ENCODE assay signal across 26 cellular contexts in the genomic region with DNA sequence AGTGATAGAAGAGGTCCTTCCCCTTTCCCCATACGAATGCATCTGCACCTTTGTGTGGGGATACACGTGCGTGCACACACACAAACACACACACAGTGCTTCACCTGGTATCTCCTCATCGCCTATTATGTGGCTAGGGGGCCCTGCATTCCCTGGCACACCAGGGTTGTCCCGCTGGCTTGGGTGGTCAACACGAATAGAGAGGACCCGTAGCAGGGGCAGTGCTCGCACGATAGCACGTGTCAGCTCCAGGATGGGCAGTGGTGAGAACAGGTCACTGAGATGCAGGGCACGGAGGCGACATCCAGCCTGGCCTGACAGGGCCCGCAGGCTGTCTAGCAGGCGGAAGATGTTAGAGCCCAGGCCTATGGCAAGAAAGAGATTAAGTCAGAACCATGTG. TPM values are rescaled to one million over a fixed set of nuclear protein-coding genes. Genes with fewer than 3 reads are reported as not detected.
"Had no signal": no experiment of that assay in that cellular context is flagged by ENCODE, and none has a peak within 500 bp of the region (broad histone marks: within the 10 kb centered on the region; RNA-seq: fewer than 3 reads in every experiment).

No MANE protein-coding gene starts in this region.

- DNase-seq: activated CD4-positive, alpha-beta memory T cell treated with anti-CD3 and anti-CD28 coated beads for 36 hours; activated CD4-positive, alpha-beta T cell treated with anti-CD3 and anti-CD28 coated beads, Interleukin-2, amount 10 ng/mL, durations not matched to agents 24 days and 14 days; activated effector memory CD4-positive, alpha-beta T cell treated with Interleukin-2 at 50 U/mL for 16 hours; activated naive CD4-positive, alpha-beta T cell treated with Interleukin-2 at 50 U/mL for 16 hours; activated T-cell treated with anti-CD3 and anti-CD28 coated beads, Interleukin-2, amount 50 U/mL, for 72 hours; amniotic stem cell; central memory CD4-positive, alpha-beta T cell; foreskin keratinocyte; heart left ventricle; hypothalamus; immature natural killer cell; kidney; left colon; naive B cell; occipital lobe; spleen; stimulated activated naive CD8-positive, alpha-beta T cell treated with anti-CD3 and anti-CD28 coated beads, Interleukin-15, Interleukin-2, amounts not matched to agents 100 U/mL and 50 U/mL, for 24 hours; testis; transverse colon; WERI-Rb-1 had no signal

- H2AFZ ChIP-seq: parathyroid adenoma had no signal

- H3K27ac Mint-ChIP-seq: activated CD4-positive, alpha-beta memory T cell treated with anti-CD3 and anti-CD28 coated beads for 36 hours; activated CD4-positive, alpha-beta T cell treated with anti-CD3 and anti-CD28 coated beads, Interleukin-2, amount 10 ng/mL, durations not matched to agents 24 days and 14 days; activated naive CD8-positive, alpha-beta T cell; mesothelial cell of epicardium had no signal

- H3K9ac ChIP-seq: parathyroid adenoma had no signal

- H3K27me3 Mint-ChIP-seq: activated CD4-positive, alpha-beta memory T cell treated with anti-CD3 and anti-CD28 coated beads for 36 hours; activated CD4-positive, alpha-beta T cell treated with anti-CD3 and anti-CD28 coated beads, Interleukin-2, amount 10 ng/mL, durations not matched to agents 24 days and 14 days; activated naive CD8-positive, alpha-beta T cell; naive B cell had no signal

- H3K9me3 ChIP-seq: esophagus muscularis mucosa, heart left ventricle, right atrium auricular region, spleen, testis, transverse colon had no signal

- H3K4me1 ChIP-seq: esophagus muscularis mucosa, foreskin keratinocyte, parathyroid adenoma, right atrium auricular region, spleen, testis, transverse colon had no signal

- H3K4me1 Mint-ChIP-seq: immature natural killer cell, mesothelial cell of epicardium had no signal

- H3K9me3 Mint-ChIP-seq: activated CD4-positive, alpha-beta memory T cell treated with anti-CD3 and anti-CD28 coated beads for 36 hours; activated CD4-positive, alpha-beta T cell treated with anti-CD3 and anti-CD28 coated beads, Interleukin-2, amount 10 ng/mL, durations not matched to agents 24 days and 14 days; activated T-cell treated with anti-CD3 and anti-CD28 coated beads, Interleukin-2, amount 50 U/mL, for 72 hours; immature natural killer cell; mesothelial cell of epicardium; naive B cell had no signal

- H3K4me3 ChIP-seq: esophagus muscularis mucosa, heart left ventricle, right atrium auricular region, spleen, testis, transverse colon had no signal

- H3K27me3 ChIP-seq: esophagus muscularis mucosa, foreskin keratinocyte, heart left ventricle, right atrium auricular region, spleen, testis, transverse colon had no signal

- H3K27ac ChIP-seq: esophagus muscularis mucosa, foreskin keratinocyte, heart left ventricle, parathyroid adenoma, right atrium auricular region, spleen, testis, transverse colon, WERI-Rb-1 had no signal

- H3K4me3 Mint-ChIP-seq: activated CD4-positive, alpha-beta memory T cell treated with anti-CD3 and anti-CD28 coated beads for 36 hours; activated CD4-positive, alpha-beta T cell treated with anti-CD3 and anti-CD28 coated beads, Interleukin-2, amount 10 ng/mL, durations not matched to agents 24 days and 14 days; activated naive CD8-positive, alpha-beta T cell; activated T-cell treated with anti-CD3 and anti-CD28 coated beads, Interleukin-2, amount 50 U/mL, for 72 hours; immature natural killer cell; mesothelial cell of epicardium; naive B cell had no signal

- ATAC-seq: activated CD4-positive, CD25-positive, alpha-beta regulatory T cell treated with anti-CD3 and anti-CD28 coated beads, Interleukin-2, amount 50 U/mL, for 24 hours; activated T-cell treated with anti-CD3 and anti-CD28 coated beads, Interleukin-2, amount 50 U/mL, for 72 hours; foreskin keratinocyte; heart left ventricle; left colon; stimulated activated naive CD8-positive, alpha-beta T cell treated with anti-CD3 and anti-CD28 coated beads, Interleukin-15, Interleukin-2, amounts not matched to agents 100 U/mL and 50 U/mL, for 24 hours had no signal

RNA-seq across cellular contexts. Expression of gene RAD54L, which starts 33.5 kb away (rescaled TPM):
- total RNA-seq: right atrium auricular region had no signal
